Comparison of ENCODE assay signal across 8 cellular contexts in the genomic region with DNA sequence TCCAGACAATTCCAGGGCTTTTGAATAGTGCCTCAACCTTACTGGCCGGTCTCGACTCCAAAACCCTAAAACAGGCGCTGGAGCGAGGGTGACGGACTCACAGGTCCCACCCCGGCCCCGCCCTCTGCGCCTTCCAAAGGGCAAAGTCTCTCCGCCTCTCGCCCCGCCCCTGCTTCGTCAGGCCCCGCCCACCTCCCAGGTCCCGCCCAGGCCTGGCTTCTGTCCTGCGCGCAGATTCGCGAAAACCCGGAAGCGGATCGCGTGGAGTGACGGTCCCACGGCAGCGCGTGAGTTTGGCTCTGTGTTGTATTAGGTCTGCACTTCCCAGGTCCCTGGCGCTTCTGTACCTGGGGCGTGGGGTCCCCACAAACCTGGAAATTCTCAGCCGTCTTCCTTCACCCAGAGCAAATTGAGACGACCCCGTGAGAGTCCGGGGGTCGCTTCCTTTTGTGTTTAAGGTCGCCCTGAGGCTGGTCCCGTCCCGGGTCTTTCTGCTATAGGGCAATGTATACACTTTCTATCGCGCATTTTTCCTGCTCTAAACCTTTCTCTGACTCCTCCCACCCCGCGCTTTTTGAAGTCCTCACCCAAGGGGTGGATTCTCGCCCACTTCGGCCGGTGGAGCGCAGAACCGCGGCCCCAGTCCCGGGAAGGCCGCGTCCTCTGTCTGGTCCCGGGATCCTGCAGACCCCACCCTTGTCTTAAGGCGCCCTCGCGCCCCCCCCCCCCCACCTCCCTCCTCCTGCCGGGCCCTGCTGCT. TPM values are rescaled to one million over a fixed set of nuclear protein-coding genes. Genes with fewer than 3 reads are reported as not detected.
DNase-seq lines count a peak whose midpoint lies in the region; ATAC-seq and TF ChIP-seq lines count a peak whose summit lies in the region.

A gene (plus strand): TSS at position 231 of the 760 bp plus-strand sequence. CDS start 16,090 bp downstream, outside the sequence.

- peak within 1 kb of the TSS; percentile 64 for H3K4me3 ChIP-seq in astrocyte of the cerebellum (ENCODE audit: low read depth, low read length)
- H3K4me3 ChIP-seq in aorta (ENCODE audit: low read length in 2 of 2) = peak within 1 kb of the TSS; percentile 77 to 82

- H3K27ac ChIP-seq in aorta (ENCODE audit: low read depth in 1 of 2, low read length in 2 of 2) = peak within 1 kb of the TSS in 1 of 2 donors; percentile 18

- no peaks in the 10 kb centered on the region for H3K9me3 ChIP-seq in aorta (ENCODE audit: control insufficient read depth, low read length)

- DNase-seq in DMS79 treated with DMSO at 0.1 percent for 48 hours (lab: John Stamatoyannopoulos, UW) (peak; percentile 76), H4 (ENCODE audit: low spot score) (peak; percentile 63), NCI-H128 (lab: John Stamatoyannopoulos, UW; ENCODE audit: unreplicated experiment) (peak; percentile 44), T-helper 22 cell (ENCODE audit: low read depth) (peak; percentile 89), astrocyte of the cerebellum (ENCODE audit: low read depth) (peak; percentile 46), hippocampal formation (lab: John Stamatoyannopoulos, UW) (peak; percentile 62 to 91), retina (peak; percentile 94), aorta (peak; percentile 98 to 99)

- in situ Hi-C loops in astrocyte of the cerebellum (cut with HindIII; ENCODE audit: low sequenced_read_pairs) = no loop called here

- H3K27me3 ChIP-seq in aorta (ENCODE audit: control insufficient read depth in 1 of 2, insufficient read depth in 2 of 2, low read length in 1 of 2) = no peaks in the 10 kb centered on the region

- H3K36me3 ChIP-seq in aorta (ENCODE audit: control insufficient read depth in 1 of 2, insufficient read depth in 2 of 2, low read length in 1 of 2) = no peaks in the 10 kb centered on the region

- H3K4me1 ChIP-seq in aorta (ENCODE audit: control insufficient read depth in 1 of 2, insufficient read depth in 2 of 2, low read length in 2 of 2) = no peaks in the 10 kb centered on the region

- no peak for TF ChIP-seq CTCF in astrocyte of the cerebellum (IDR thresholded peaks at IDR 0.05; ENCODE audit: low read depth, low read length, missing control alignments)

- intact Hi-C loops in aorta (cut with DNase I) = loop anchor here in 1 of 2 donors (5.0 kb wide), 2 partner anchors 35 to 270 kb away; a partner anchor contains a TSS

- peak; percentile 99 for ATAC-seq in aorta (ENCODE audit: low FRiP score)

- WGBS in aorta, 2 donors = 0 to 1% methylated on average over 49 to 54 of the region's 54 CpGs

RNA-seq across cellular contexts. Expression of the gene that starts here (rescaled TPM):
- 3.0 and 3.4 TPM in 2 replicates for total RNA-seq in H4 (2014; rRNA removed; shearing (Covaris generic))
- 1 to 10 TPM; 3.0 to 4.0 TPM for total RNA-seq in aorta
- polyA plus RNA-seq in aorta = 1 to 10 TPM in 1 of 2 donors, under 1 TPM in 1; 0.69 to 2.3 TPM

Comparison
In these comparisons a context has a peak if more than half of its experiments do, and no peak if none do; other contexts are left out.
1. DNase-seq: peak in every context shown above with its lines; median percentile 98 in aorta; 94 in retina; 89 in T-helper 22 cell; 76 in hippocampal formation; 76 in DMS79 treated with DMSO at 0.1 percent for 48 hours; 63 in H4; 46 in astrocyte of the cerebellum; 44 in NCI-H128.